In the genomic region with DNA sequence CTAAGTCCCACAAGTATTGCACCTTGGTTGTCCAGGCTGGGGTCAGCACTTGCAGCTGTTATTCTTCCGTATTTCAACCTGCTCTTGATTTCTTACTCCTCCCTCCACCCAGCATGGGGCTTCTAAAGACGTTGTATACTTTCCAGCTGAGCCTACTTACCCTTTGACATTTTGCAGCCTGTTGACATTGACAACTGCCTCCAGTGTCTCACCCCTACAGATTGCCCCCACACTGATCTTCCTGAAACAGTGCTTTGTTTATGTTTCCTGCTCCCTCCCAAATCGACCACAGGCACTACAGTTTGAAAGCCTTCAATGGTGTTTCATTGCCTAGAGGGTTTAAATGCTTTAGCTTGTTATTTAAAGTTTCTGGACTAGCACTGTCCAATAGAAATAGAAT, we compare ENCODE assay signal across 13 cellular contexts. TPM values are rescaled to one million over a fixed set of nuclear protein-coding genes. Genes with fewer than 3 reads are reported as not detected.
DNase-seq lines count a peak whose midpoint lies in the region; ATAC-seq and TF ChIP-seq lines count a peak whose summit lies in the region.
"Had no signal": no experiment of that assay in that cellular context is flagged by ENCODE, and none has a peak within 500 bp of the region (broad histone marks: within the 10 kb centered on the region; RNA-seq: fewer than 3 reads in every experiment).

No MANE protein-coding gene starts in this region.

- H3K4me3 ChIP-seq in Loucy (ENCODE audit: low read length, poor library complexity, severe bottlenecking) = peak overlapping the region; percentile 50
- H3K4me3 ChIP-seq in lower leg skin (ENCODE audit: low read depth, poor library complexity, severe bottlenecking) = no peak overlapping the region

- peaks cover 21% of the 10 kb centered on the region for H3F3A ChIP-seq in Loucy (ENCODE audit: low read depth)

- H3K27me3 ChIP-seq in Loucy (ENCODE audit: insufficient read depth, low read length, poor library complexity, severe bottlenecking) = no peaks in the 10 kb centered on the region
- H3K27me3 ChIP-seq: foreskin keratinocyte had no signal

- peak overlapping the region; percentile 0 for H3K4me3 Mint-ChIP-seq in activated CD4-positive, alpha-beta T cell treated with anti-CD3 and anti-CD28 coated beads, Interleukin-2, amount 10 ng/mL, durations not matched to agents 7 days and 5 days
- H3K4me3 Mint-ChIP-seq in activated naive CD8-positive, alpha-beta T cell treated with anti-CD3 and anti-CD28 coated beads for 36 hours = peak overlapping the region; percentile 30
- H3K4me3 Mint-ChIP-seq in stimulated activated effector memory CD8-positive, alpha-beta T cell treated with anti-CD3 and anti-CD28 coated beads, Interleukin-12 subunit alpha, Interleukin-12 subunit beta, amount 100 ng/mL, for 72 hours = peak overlapping the region; percentile 23

- CTCF ChIA-PET in activated CD4-positive, alpha-beta T cell treated with anti-CD3 and anti-CD28 coated beads, Interleukin-2, amount 10 ng/mL, durations not matched to agents 7 days and 5 days (lab: Charles Lee) = interaction anchor here (0.6 to 1.3 kb wide), 2 partner anchors 10 to 654 kb away, joined by 3 to 4 read pairs; no protein-coding TSS in a partner anchor

- H2AFZ ChIP-seq in Loucy (ENCODE audit: low read length) = no peak overlapping the region

- intact Hi-C loops in lower leg skin (cut with DNase I; ENCODE audit: low total_unique reads) = no loop called here

- H3K9me2 ChIP-seq in Loucy (replicated peaks; ENCODE audit: low read depth, low read length) = no peaks in the 10 kb centered on the region

- H3K9me3 Mint-ChIP-seq in activated CD4-positive, alpha-beta T cell treated with anti-CD3 and anti-CD28 coated beads, Interleukin-2, amount 10 ng/mL, durations not matched to agents 7 days and 5 days = peaks cover 2% of the 10 kb centered on the region
- peaks cover 2% of the 10 kb centered on the region for H3K9me3 Mint-ChIP-seq in activated naive CD8-positive, alpha-beta T cell treated with anti-CD3 and anti-CD28 coated beads for 36 hours
- no peaks in the 10 kb centered on the region for H3K9me3 Mint-ChIP-seq in stimulated activated effector memory CD8-positive, alpha-beta T cell treated with anti-CD3 and anti-CD28 coated beads, Interleukin-12 subunit alpha, Interleukin-12 subunit beta, amount 100 ng/mL, for 72 hours

- peaks cover 68% of the 10 kb centered on the region for H3K4me1 Mint-ChIP-seq in activated CD4-positive, alpha-beta T cell treated with anti-CD3 and anti-CD28 coated beads, Interleukin-2, amount 10 ng/mL, durations not matched to agents 7 days and 5 days
- peaks cover 68% of the 10 kb centered on the region for H3K4me1 Mint-ChIP-seq in activated naive CD8-positive, alpha-beta T cell treated with anti-CD3 and anti-CD28 coated beads for 36 hours
- peaks cover 72% of the 10 kb centered on the region for H3K4me1 Mint-ChIP-seq in stimulated activated effector memory CD8-positive, alpha-beta T cell treated with anti-CD3 and anti-CD28 coated beads, Interleukin-12 subunit alpha, Interleukin-12 subunit beta, amount 100 ng/mL, for 72 hours

- H3K4me1 ChIP-seq in Loucy (ENCODE audit: insufficient read depth, low read length, poor library complexity, severe bottlenecking) = peaks cover 70% of the 10 kb centered on the region
- H3K4me1 ChIP-seq: foreskin keratinocyte had no signal

- TF ChIP-seq POLR2A in lower leg skin (IDR thresholded peaks at IDR 0.05) = no peak

- peak overlapping the region; percentile 74 for H3K4me2 ChIP-seq in Loucy (ENCODE audit: low read depth, low read length, poor library complexity, severe bottlenecking)

- no peaks in the 10 kb centered on the region for H3K36me3 ChIP-seq in Loucy (ENCODE audit: insufficient read depth, low read length)

- H4K20me1 ChIP-seq in Loucy (ENCODE audit: insufficient read depth, low read length, poor library complexity, severe bottlenecking) = peaks cover 52% of the 10 kb centered on the region

- no peaks in the 10 kb centered on the region for H3K9me3 ChIP-seq in Loucy (ENCODE audit: insufficient read depth, low read depth, low read length)

- H3K79me2 ChIP-seq in Loucy (ENCODE audit: insufficient read depth, low read length) = peaks cover 93% of the 10 kb centered on the region

- H3K9ac ChIP-seq in Loucy (ENCODE audit: low read depth, low read length, poor library complexity, severe bottlenecking) = no peak overlapping the region

- H3K27ac Mint-ChIP-seq in activated CD4-positive, alpha-beta T cell treated with anti-CD3 and anti-CD28 coated beads, Interleukin-2, amount 10 ng/mL, durations not matched to agents 7 days and 5 days = peak overlapping the region; percentile 3
- peak overlapping the region; percentile 66 for H3K27ac Mint-ChIP-seq in activated naive CD8-positive, alpha-beta T cell treated with anti-CD3 and anti-CD28 coated beads for 36 hours
- peak overlapping the region; percentile 32 for H3K27ac Mint-ChIP-seq in stimulated activated effector memory CD8-positive, alpha-beta T cell treated with anti-CD3 and anti-CD28 coated beads, Interleukin-12 subunit alpha, Interleukin-12 subunit beta, amount 100 ng/mL, for 72 hours

- WGBS in lower leg skin, 2 donors = 39 to 43% methylated on average over 3 of the region's 3 CpGs

- no peak for ATAC-seq in stimulated activated effector memory CD8-positive, alpha-beta T cell treated with anti-CD3 and anti-CD28 coated beads, Interleukin-12 subunit alpha, Interleukin-12 subunit beta, amount 100 ng/mL, for 72 hours
- ATAC-seq in GM19351 (IDR thresholded peaks at IDR 0.05; ENCODE audit: unreplicated experiment) = no peak
- no peak for ATAC-seq in GM18498 (IDR thresholded peaks at IDR 0.05; ENCODE audit: unreplicated experiment)
- ATAC-seq: foreskin keratinocyte had no signal

- POLR2A ChIA-PET in activated CD4-positive, alpha-beta T cell treated with anti-CD3 and anti-CD28 coated beads, Interleukin-2, amount 10 ng/mL, durations not matched to agents 7 days and 5 days (lab: Charles Lee) = no interaction called here

- TF ChIP-seq CTCF in Loucy (conservative IDR thresholded peaks at IDR 0.05; ENCODE audit: low read length) = no peak
- TF ChIP-seq CTCF in lower leg skin (IDR thresholded peaks at IDR 0.05) = no peak

- peaks cover 13% of the 10 kb centered on the region for H3K36me3 Mint-ChIP-seq in activated CD4-positive, alpha-beta T cell treated with anti-CD3 and anti-CD28 coated beads, Interleukin-2, amount 10 ng/mL, durations not matched to agents 7 days and 5 days (ENCODE audit: low read depth)
- peaks cover 4% of the 10 kb centered on the region for H3K36me3 Mint-ChIP-seq in activated naive CD8-positive, alpha-beta T cell treated with anti-CD3 and anti-CD28 coated beads for 36 hours
- H3K36me3 Mint-ChIP-seq in stimulated activated effector memory CD8-positive, alpha-beta T cell treated with anti-CD3 and anti-CD28 coated beads, Interleukin-12 subunit alpha, Interleukin-12 subunit beta, amount 100 ng/mL, for 72 hours = peaks cover 6% of the 10 kb centered on the region

- no peaks in the 10 kb centered on the region for H3K27me3 Mint-ChIP-seq in activated CD4-positive, alpha-beta T cell treated with anti-CD3 and anti-CD28 coated beads, Interleukin-2, amount 10 ng/mL, durations not matched to agents 7 days and 5 days
- H3K27me3 Mint-ChIP-seq in activated naive CD8-positive, alpha-beta T cell treated with anti-CD3 and anti-CD28 coated beads for 36 hours = no peaks in the 10 kb centered on the region

- peak; percentile 18 for DNase-seq in activated CD4-positive, alpha-beta T cell treated with anti-CD3 and anti-CD28 coated beads, Interleukin-2, amount 10 ng/mL, durations not matched to agents 7 days and 5 days
- no peak for DNase-seq in activated CD4-positive, alpha-beta T cell treated with anti-CD3 and anti-CD28 coated beads, Interleukin-2, amount 50 U/mL, for 4 hours
- DNase-seq in activated naive CD8-positive, alpha-beta T cell treated with anti-CD3 and anti-CD28 coated beads for 36 hours = no peak
- peak in 1 of 2 donors; percentile 49 for DNase-seq in stimulated activated effector memory CD8-positive, alpha-beta T cell treated with anti-CD3 and anti-CD28 coated beads, Interleukin-12 subunit alpha, Interleukin-12 subunit beta, amount 100 ng/mL, for 72 hours (ENCODE audit: low spot score in 2 of 2)
- DNase-seq in lower leg skin (ENCODE audit: low spot score in 2 of 2) = no peak
- DNase-seq: foreskin keratinocyte, MV-4-11, NCI-H510A, SIG-M5 had no signal

RNA-seq across cellular contexts. Expression of a gene that starts 56.6 kb away (rescaled TPM):
- total RNA-seq in activated CD4-positive, alpha-beta T cell treated with anti-CD3 and anti-CD28 coated beads, Interleukin-2, amount 10 ng/mL, durations not matched to agents 7 days and 5 days = under 1 TPM; 0.04 to 0.05 TPM
- 1 to 10 TPM; 3.4 to 3.6 TPM for total RNA-seq in activated naive CD8-positive, alpha-beta T cell treated with anti-CD3 and anti-CD28 coated beads for 36 hours
- total RNA-seq in lower leg skin = 10 to 100 TPM; 32.4 to 52.9 (median 41.2) TPM
- total RNA-seq: myocyte had no signal

Comparison
In these comparisons a context has a peak if more than half of its experiments do, and no peak if none do; other contexts are left out.
1. H3K27ac Mint-ChIP-seq: peak in every context shown above with its lines; median percentile 66 in activated naive CD8-positive, alpha-beta T cell treated with anti-CD3 and anti-CD28 coated beads for 36 hours; 32 in stimulated activated effector memory CD8-positive, alpha-beta T cell treated with anti-CD3 and anti-CD28 coated beads, Interleukin-12 subunit alpha, Interleukin-12 subunit beta, amount 100 ng/mL, for 72 hours; 3 in activated CD4-positive, alpha-beta T cell treated with anti-CD3 and anti-CD28 coated beads, Interleukin-2, amount 10 ng/mL, durations not matched to agents 7 days and 5 days.
2. RNA of a gene that starts 56.6 kb away (total RNA-seq): 32.4 to 52.9 TPM in lower leg skin; 3.4 to 3.6 TPM in activated naive CD8-positive, alpha-beta T cell treated with anti-CD3 and anti-CD28 coated beads for 36 hours and 0.04 to 0.05 TPM in activated CD4-positive, alpha-beta T cell treated with anti-CD3 and anti-CD28 coated beads, Interleukin-2, amount 10 ng/mL, durations not matched to agents 7 days and 5 days; every median in the first group is over 4 times any median in the second.
3. Peak in every context shown above with its lines, with median percentiles within 50 percentile points of each other: H3K4me3 Mint-ChIP-seq.